In the genomic region with DNA sequence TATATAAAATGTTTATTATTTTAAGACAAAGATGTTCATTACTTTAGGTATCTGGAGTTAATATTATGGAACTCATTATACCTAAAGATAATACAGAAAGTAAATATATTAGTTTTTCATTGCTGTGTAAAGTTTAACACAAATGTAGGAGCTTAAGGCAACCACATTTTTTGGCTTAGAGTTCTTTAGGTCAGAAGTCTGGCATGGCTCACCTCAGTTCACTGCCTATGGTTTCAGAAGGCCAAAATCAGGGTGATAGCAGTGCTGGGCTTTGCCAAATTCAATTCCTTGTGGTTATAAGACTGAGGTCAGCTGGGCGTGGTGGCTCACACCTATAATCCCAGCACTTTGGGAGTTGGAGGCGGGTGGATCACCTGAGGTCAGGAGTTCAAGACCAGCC, we compare ENCODE assay signal across 28 cellular contexts.
"Had no signal": no experiment of that assay in that cellular context is flagged by ENCODE, and none has a peak within 500 bp of the region (broad histone marks: within the 10 kb centered on the region; RNA-seq: fewer than 3 reads in every experiment).

No MANE protein-coding gene starts in this region.

- DNase-seq: dermis blood vessel endothelial cell; effector memory CD4-positive, alpha-beta T cell; gastrocnemius medialis; heart left ventricle; left cardiac atrium; left lung; mesendoderm; midbrain; naive thymus-derived CD4-positive, alpha-beta T cell; stimulated activated CD4-positive, alpha-beta T cell treated with anti-CD3 and anti-CD28 coated beads, Interleukin-12 subunit alpha, Interleukin-12 subunit beta, amount 100 ng/mL, for 4 hours; stimulated activated CD4-positive, alpha-beta T cell treated with anti-CD3 and anti-CD28 coated beads, Interleukin-1b, Interleukin-23, amount 100 ng/mL, for 48 hours; stimulated activated CD4-positive, alpha-beta T cell treated with anti-CD3 and anti-CD28 coated beads, Interleukin-4, amount 100 ng/mL, for 1 hour; stimulated activated CD8-positive, alpha-beta memory T cell treated with anti-CD3 and anti-CD28 coated beads, Interleukin-4, amount 100 ng/mL, for 48 hours; stimulated activated naive CD4-positive, alpha-beta T cell; stimulated activated naive CD8-positive, alpha-beta T cell treated with anti-CD3 and anti-CD28 coated beads, Interleukin-15, amount 100 ng/mL, for 72 hours; trophoblast cell had no signal

- H3K4me1 Mint-ChIP-seq: naive thymus-derived CD4-positive, alpha-beta T cell; nephron; neural progenitor cell; stimulated activated naive CD8-positive, alpha-beta T cell treated with anti-CD3 and anti-CD28 coated beads, Interleukin-15, amount 100 ng/mL, for 72 hours had no signal

- FAIRE-seq: endothelial cell of umbilical vein had no signal

- H3K4me3 Mint-ChIP-seq: naive thymus-derived CD4-positive, alpha-beta T cell; nephron; neural progenitor cell; stimulated activated naive CD8-positive, alpha-beta T cell treated with anti-CD3 and anti-CD28 coated beads, Interleukin-15, amount 100 ng/mL, for 72 hours had no signal

- H3K4me3 ChIP-seq: coronary artery, gastrocnemius medialis, heart left ventricle, hepatocyte, left lung, neural progenitor cell, prostate gland, right atrium auricular region, smooth muscle cell, suprapubic skin, vagina had no signal

- H3K27ac ChIP-seq: coronary artery, gastrocnemius medialis, heart left ventricle, hepatocyte, left lung, neural progenitor cell, parathyroid adenoma, prostate gland, right atrium auricular region, suprapubic skin, vagina had no signal

- ATAC-seq: gastrocnemius medialis; heart left ventricle; left cardiac atrium; left lung; naive thymus-derived CD4-positive, alpha-beta T cell; sciatic nerve; stimulated activated naive CD8-positive, alpha-beta T cell treated with anti-CD3 and anti-CD28 coated beads, Interleukin-15, amount 100 ng/mL, for 72 hours had no signal

- H3K27me3 ChIP-seq: gastrocnemius medialis, heart left ventricle, hepatocyte, left lung, neural progenitor cell, right atrium auricular region, suprapubic skin, vagina had no signal

- H3K9me3 ChIP-seq: gastrocnemius medialis, heart left ventricle, left lung, prostate gland, right atrium auricular region, suprapubic skin, vagina had no signal

- H3K27me3 Mint-ChIP-seq: naive thymus-derived CD4-positive, alpha-beta T cell; stimulated activated naive CD8-positive, alpha-beta T cell treated with anti-CD3 and anti-CD28 coated beads, Interleukin-15, amount 100 ng/mL, for 72 hours had no signal

- H3K27ac Mint-ChIP-seq: nephron; neural progenitor cell; stimulated activated naive CD8-positive, alpha-beta T cell treated with anti-CD3 and anti-CD28 coated beads, Interleukin-15, amount 100 ng/mL, for 72 hours had no signal

- H3K36me3 ChIP-seq: neural progenitor cell, prostate gland had no signal

- H3K9me3 Mint-ChIP-seq: naive thymus-derived CD4-positive, alpha-beta T cell; nephron; neural progenitor cell; stimulated activated naive CD8-positive, alpha-beta T cell treated with anti-CD3 and anti-CD28 coated beads, Interleukin-15, amount 100 ng/mL, for 72 hours had no signal

- H3K4me1 ChIP-seq: gastrocnemius medialis, heart left ventricle, left lung, neural progenitor cell, parathyroid adenoma, prostate gland, right atrium auricular region, suprapubic skin, vagina had no signal
